Comparison of ENCODE assay signal across 25 cellular contexts in the genomic region with DNA sequence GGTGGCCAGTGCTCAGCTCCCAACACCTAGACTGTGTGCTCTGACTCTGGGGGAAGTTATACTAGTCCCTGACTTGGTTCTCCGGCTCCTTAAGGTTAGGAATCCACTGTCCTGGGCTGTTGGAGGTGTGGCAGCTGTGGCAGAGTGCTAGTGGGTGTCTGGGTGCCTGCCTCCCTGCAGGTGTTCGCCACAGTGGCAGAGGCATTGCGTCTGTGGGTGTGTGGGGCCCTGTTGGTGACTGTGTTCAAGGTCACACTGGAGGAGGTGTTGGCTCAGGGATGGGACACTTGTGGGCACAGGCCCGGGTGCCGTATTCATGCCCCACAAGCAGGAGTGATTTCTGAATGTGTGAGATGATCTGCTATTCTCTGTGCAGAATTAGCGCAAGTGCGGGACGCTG.
"Had no signal": no experiment of that assay in that cellular context is flagged by ENCODE, and none has a peak within 500 bp of the region (broad histone marks: within the 10 kb centered on the region; RNA-seq: fewer than 3 reads in every experiment).

No MANE protein-coding gene starts in this region.

- H3K4me3 ChIP-seq: adrenal gland, cardiac muscle cell, heart left ventricle, right lobe of liver, testis, transverse colon had no signal

- H3K36me3 Mint-ChIP-seq: brain; naive thymus-derived CD8-positive, alpha-beta T cell had no signal

- H3K27me3 ChIP-seq: cardiac muscle cell, foreskin keratinocyte, right lobe of liver, testis, transverse colon had no signal

- ATAC-seq: activated CD4-positive, CD25-positive, alpha-beta regulatory T cell treated with anti-CD3 and anti-CD28 coated beads, Interleukin-2, amount 50 U/mL, for 24 hours; esophagus mucosa; foreskin keratinocyte; heart left ventricle; naive thymus-derived CD8-positive, alpha-beta T cell; right lobe of liver; SK-N-SH treated with all-trans-retinoic acid at 6 μM for 48 hours; T-helper 17 cell had no signal

- H3K27me3 Mint-ChIP-seq: brain; naive thymus-derived CD8-positive, alpha-beta T cell had no signal

- H3K27ac ChIP-seq: adrenal gland, cardiac muscle cell, foreskin keratinocyte, heart left ventricle, right lobe of liver, testis, transverse colon, WERI-Rb-1 had no signal

- H3K9me3 Mint-ChIP-seq: activated CD4-positive, alpha-beta memory T cell treated with anti-CD3 and anti-CD28 coated beads, Interleukin-2, amount 10 ng/mL, durations not matched to agents 7 days and 5 days; activated CD4-positive, alpha-beta T cell treated with anti-CD3 and anti-CD28 coated beads, Interleukin-2, amount 10 ng/mL, durations not matched to agents 7 days and 5 days had no signal

- H3K36me3 ChIP-seq: adrenal gland, cardiac muscle cell, heart left ventricle, right lobe of liver, transverse colon, WERI-Rb-1 had no signal

- H3K4me1 ChIP-seq: adrenal gland, foreskin keratinocyte, right lobe of liver, testis, transverse colon had no signal

- H3K9me3 ChIP-seq: adrenal gland, heart left ventricle, right lobe of liver, testis, transverse colon had no signal

- DNase-seq: activated CD4-positive, alpha-beta memory T cell treated with anti-CD3 and anti-CD28 coated beads, Interleukin-2, amount 10 ng/mL, durations not matched to agents 7 days and 5 days; activated CD4-positive, alpha-beta T cell treated with anti-CD3 and anti-CD28 coated beads, Interleukin-2, amount 10 ng/mL, durations not matched to agents 7 days and 5 days; activated gamma-delta T cell treated with Interleukin-2 at 50 U/mL for 16 hours; activated naive CD4-positive, alpha-beta T cell treated with anti-CD3 and anti-CD28 coated beads, Interleukin-2, amount 50 U/mL, for 16 hours; adrenal gland; aorta; cortex of kidney; endodermal cell; foreskin keratinocyte; heart left ventricle; hypothalamus; naive thymus-derived CD8-positive, alpha-beta T cell; right lobe of liver; stimulated activated CD4-positive, alpha-beta T cell treated with anti-CD3 and anti-CD28 coated beads, Interleukin-2, amount 100 ng/mL, for 48 hours; T-helper 17 cell; T1000; testis; transverse colon; WERI-Rb-1 had no signal

- H3K4me3 Mint-ChIP-seq: activated CD4-positive, alpha-beta memory T cell treated with anti-CD3 and anti-CD28 coated beads, Interleukin-2, amount 10 ng/mL, durations not matched to agents 7 days and 5 days; activated CD4-positive, alpha-beta T cell treated with anti-CD3 and anti-CD28 coated beads, Interleukin-2, amount 10 ng/mL, durations not matched to agents 7 days and 5 days; brain; endodermal cell; mesothelial cell of epicardium; T-helper 17 cell had no signal

- H3K27ac Mint-ChIP-seq: activated CD4-positive, alpha-beta memory T cell treated with anti-CD3 and anti-CD28 coated beads, Interleukin-2, amount 10 ng/mL, durations not matched to agents 7 days and 5 days; brain; endodermal cell; mesothelial cell of epicardium; T-helper 17 cell had no signal

- H3K4me1 Mint-ChIP-seq: brain, endodermal cell, mesothelial cell of epicardium had no signal
